Comparison of ENCODE assay signal across 1 cellular context in genomic region chrX:12971282-12972003, GRCh38.
TF ChIP-seq lines count a peak whose summit lies in the region.

No MANE protein-coding gene starts in this region.

TF ChIP-seq in IMR-90, 13 proteins besides CTCF, POLR2A, EP300 and RAD21 (continued from another document):
- TF ChIP-seq RFX5 (IDR thresholded peaks at IDR 0.05; ENCODE audit: low read depth, low read length) (no peak), ELK1 (IDR thresholded peaks at IDR 0.05; ENCODE audit: borderline replicate concordance, low read depth, low read length) (no peak), MAZ (IDR thresholded peaks at IDR 0.05; ENCODE audit: borderline replicate concordance, low read depth, low read length) (no peak), SMC3 (IDR thresholded peaks at IDR 0.05; ENCODE audit: low read depth, low read length) (no peak), CEBPB (IDR thresholded peaks at IDR 0.05; ENCODE audit: low read depth, low read length) (no peak)
- TF ChIP-seq, protein P1, sequence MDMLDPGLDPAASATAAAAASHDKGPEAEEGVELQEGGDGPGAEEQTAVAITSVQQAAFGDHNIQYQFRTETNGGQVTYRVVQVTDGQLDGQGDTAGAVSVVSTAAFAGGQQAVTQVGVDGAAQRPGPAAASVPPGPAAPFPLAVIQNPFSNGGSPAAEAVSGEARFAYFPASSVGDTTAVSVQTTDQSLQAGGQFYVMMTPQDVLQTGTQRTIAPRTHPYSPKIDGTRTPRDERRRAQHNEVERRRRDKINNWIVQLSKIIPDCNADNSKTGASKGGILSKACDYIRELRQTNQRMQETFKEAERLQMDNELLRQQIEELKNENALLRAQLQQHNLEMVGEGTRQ (IDR thresholded peaks at IDR 0.05; ENCODE audit: low read depth, low read length), result no peak
